Comparison of ENCODE assay signal across 10 cellular contexts in genomic region chr12:3342051-3342450, GRCh38.
DNase-seq lines count a peak whose midpoint lies in the region; ATAC-seq, FAIRE-seq and TF ChIP-seq lines count a peak whose summit lies in the region.
"Had no signal": no experiment of that assay in that cellular context is flagged by ENCODE, and none has a peak within 500 bp of the region (broad histone marks: within the 10 kb centered on the region; RNA-seq: fewer than 3 reads in every experiment).

No MANE protein-coding gene starts in this region.

- intact Hi-C loops in pancreas (cut with DNase I) (no loop called here), natural killer cell (cut with micrococcal nuclease) (no loop called here)

- no peak for FAIRE-seq in pancreas (lab: Jason Lieb, UNC)
- FAIRE-seq: TTC549 had no signal

- peaks cover 15% of the 10 kb centered on the region for H3K4me1 ChIP-seq in NT2/D1 (ENCODE audit: insufficient read depth, insufficient read length)
- H3K4me1 ChIP-seq in pancreas: no peaks in the 10 kb centered on the region
- H3K4me1 ChIP-seq: BLaER1 had no signal

- no peaks in the 10 kb centered on the region for H3K4me1 Mint-ChIP-seq in stimulated activated memory B cell treated with anti-CD40 and anti-IgM and Interleukin-4, amounts not matched to agents 10 μg/mL and 1 μg/mL and 100 μg/mL, for 72 hours
- H3K4me1 Mint-ChIP-seq in natural killer cell: no peaks in the 10 kb centered on the region

- no peaks in the 10 kb centered on the region for H3K36me3 Mint-ChIP-seq in stimulated activated memory B cell treated with anti-CD40 and anti-IgM and Interleukin-4, amounts not matched to agents 10 μg/mL and 1 μg/mL and 100 μg/mL, for 72 hours
- no peaks in the 10 kb centered on the region for H3K36me3 Mint-ChIP-seq in natural killer cell

- TF ChIP-seq CTCF in fibroblast of the aortic adventitia (IDR thresholded peaks at IDR 0.05; ENCODE audit: insufficient read depth, low read length): peak; percentile 50
- no peak for TF ChIP-seq CTCF in pancreas (IDR thresholded peaks at IDR 0.05)
- no peak for TF ChIP-seq CTCF in natural killer cell (IDR thresholded peaks at IDR 0.05)

- DNase-seq in NCI-H1417 (lab: John Stamatoyannopoulos, UW) (peak; percentile 47 to 86 (median 64)), NCI-H1417 treated with DMSO at 0.1 percent for 48 hours (lab: John Stamatoyannopoulos, UW) (no peak), NT2/D1 (ENCODE audit: low read depth, low spot score) (peak; percentile 76), fibroblast of the aortic adventitia (ENCODE audit: low read depth) (peak; percentile 28), pancreas (no peak), natural killer cell (no peak)

- ATAC-seq in pancreas: peak in 3 of 4 donors; percentile 55 to 81 (median 78)
- ATAC-seq in GM21381 (IDR thresholded peaks at IDR 0.05; ENCODE audit: unreplicated experiment): no peak
- no peak for ATAC-seq in stimulated activated memory B cell treated with anti-CD40 and anti-IgM and Interleukin-4, amounts not matched to agents 10 μg/mL and 1 μg/mL and 100 μg/mL, for 72 hours
- ATAC-seq in natural killer cell: no peak

- peak overlapping the region; percentile 14 for H3K9ac ChIP-seq in NT2/D1 (ENCODE audit: insufficient read length, low read depth)
- H3K9ac ChIP-seq: BLaER1 had no signal

- peaks cover 3% of the 10 kb centered on the region for H3K9me3 Mint-ChIP-seq in stimulated activated memory B cell treated with anti-CD40 and anti-IgM and Interleukin-4, amounts not matched to agents 10 μg/mL and 1 μg/mL and 100 μg/mL, for 72 hours
- H3K9me3 Mint-ChIP-seq in natural killer cell: no peaks in the 10 kb centered on the region

- H3K36me3 ChIP-seq in NT2/D1 (ENCODE audit: insufficient read depth, insufficient read length, low read length) (no peaks in the 10 kb centered on the region), pancreas (no peaks in the 10 kb centered on the region)
- H3K36me3 ChIP-seq: BLaER1 had no signal

- H3K9me3 ChIP-seq in NT2/D1 (ENCODE audit: insufficient read depth, low read length): peaks cover 13% of the 10 kb centered on the region; the same call in 1 of the 2 replicates
- H3K9me3 ChIP-seq in pancreas: no peaks in the 10 kb centered on the region
- H3K9me3 ChIP-seq: BLaER1 had no signal

- H3K27ac ChIP-seq in pancreas: no peak overlapping the region
- H3K27ac ChIP-seq: BLaER1 had no signal

- H3K4me3 ChIP-seq in NT2/D1 (ENCODE audit: insufficient read length, low read depth) (no peak overlapping the region), fibroblast of the aortic adventitia (ENCODE audit: low read depth, low read length) (no peak overlapping the region), pancreas (no peak overlapping the region)
- H3K4me3 ChIP-seq: BLaER1 had no signal

- H3K27me3 ChIP-seq in NT2/D1 (ENCODE audit: insufficient read depth, insufficient read length) (no peaks in the 10 kb centered on the region), pancreas (no peaks in the 10 kb centered on the region)
- H3K27me3 ChIP-seq: BLaER1 had no signal

- 57 to 60% methylated on average over 8 of the region's 8 CpGs for WGBS in pancreas, 2 donors

- H3K4me3 Mint-ChIP-seq in stimulated activated memory B cell treated with anti-CD40 and anti-IgM and Interleukin-4, amounts not matched to agents 10 μg/mL and 1 μg/mL and 100 μg/mL, for 72 hours: no peak overlapping the region
- no peak overlapping the region for H3K4me3 Mint-ChIP-seq in natural killer cell

- no peak overlapping the region for H3K27ac Mint-ChIP-seq in stimulated activated memory B cell treated with anti-CD40 and anti-IgM and Interleukin-4, amounts not matched to agents 10 μg/mL and 1 μg/mL and 100 μg/mL, for 72 hours
- no peak overlapping the region for H3K27ac Mint-ChIP-seq in natural killer cell

- peaks cover 39% of the 10 kb centered on the region for H3K27me3 Mint-ChIP-seq in stimulated activated memory B cell treated with anti-CD40 and anti-IgM and Interleukin-4, amounts not matched to agents 10 μg/mL and 1 μg/mL and 100 μg/mL, for 72 hours
- peaks cover 23 to 25% of the 10 kb centered on the region in 2 donors for H3K27me3 Mint-ChIP-seq in natural killer cell (ENCODE audit: low read depth in 2 of 2)

Comparison
In these comparisons a context has a peak if more than half of its experiments do, and no peak if none do; other contexts are left out.
1. DNase-seq: peak in NCI-H1417 (3 of 3), NT2/D1 (single experiment) and fibroblast of the aortic adventitia (single experiment); none in NCI-H1417 treated with DMSO at 0.1 percent for 48 hours (single experiment), pancreas (0 of 6) and natural killer cell (single experiment).
2. ATAC-seq: peak in pancreas (3 of 4); none in GM21381 (single experiment), stimulated activated memory B cell treated with anti-CD40 and anti-IgM and Interleukin-4, amounts not matched to agents 10 μg/mL and 1 μg/mL and 100 μg/mL, for 72 hours (single experiment) and natural killer cell (0 of 3).